In genomic region chr9:129350143-129350935, GRCh38 we compare ENCODE assay signal across 33 cellular contexts.
A peak's percentile ranks its signal among the peaks of the same experiment; 100 is the strongest.
DNase-seq lines count a peak whose midpoint lies in the region; ATAC-seq and TF ChIP-seq lines count a peak whose summit lies in the region.
"Had no signal": no experiment of that assay in that cellular context is flagged by ENCODE, and none has a peak within 500 bp of the region (broad histone marks: within the 10 kb centered on the region; RNA-seq: fewer than 3 reads in every experiment).

No MANE protein-coding gene starts in this region.

- in situ Hi-C loops in transverse colon (cut with MboI; ENCODE audit: low pct_ligation_motif_present in 1 of 4, low pct_unique_long_range_greater_than_20kb in 1 of 4, low sequenced_read_pairs in 3 of 4): no loop called here

- no peak overlapping the region for H3K27ac Mint-ChIP-seq in T-helper 17 cell
- H3K27ac Mint-ChIP-seq: activated CD8-positive, alpha-beta T cell treated with anti-CD3 and anti-CD28 coated beads for 36 hours; activated naive CD8-positive, alpha-beta T cell treated with anti-CD3 and anti-CD28 coated beads, Interleukin-2, amount 10 ng/mL, durations not matched to agents 7 days and 5 days; CD4-positive, alpha-beta T cell; HFFc6 had no signal

- CTCF ChIA-PET in HEK293 (lab: Yijun Ruan, JAX): interaction anchor here (0.5 to 0.6 kb wide), 2 partner anchors 51 to 73 kb away, joined by 3 read pairs; no protein-coding TSS in a partner anchor

- H3K27me3 ChIP-seq in transverse colon (peaks cover 20% of the 10 kb centered on the region), body of pancreas (peaks cover 0 to 7% of the 10 kb centered on the region in 2 donors)
- H3K27me3 ChIP-seq: brain microvascular endothelial cell, colonic mucosa had no signal

- H3K9me3 ChIP-seq in HEK293 (ENCODE audit: control insufficient read depth, insufficient read depth, low read depth, low read length) (no peaks in the 10 kb centered on the region), mesodermal cell (ENCODE audit: control insufficient read depth, low read length) (peaks cover 4% of the 10 kb centered on the region), transverse colon (no peaks in the 10 kb centered on the region), T-helper 17 cell (ENCODE audit: control insufficient read depth, low read length, poor library complexity, severe bottlenecking) (no peaks in the 10 kb centered on the region), body of pancreas (peaks cover 0 to 3% (median 0%) of the 10 kb centered on the region in 3 donors)
- H3K9me3 ChIP-seq: colonic mucosa had no signal

- no peak for DNase-seq in transverse colon
- no peak for DNase-seq in amygdala (lab: John Stamatoyannopoulos, UW)
- DNase-seq in T-helper 17 cell: no peak
- DNase-seq in body of pancreas: no peak
- DNase-seq: activated CD4-positive, CD25-positive, alpha-beta regulatory T cell treated with anti-CD3 and anti-CD28 coated beads, Interleukin-2, amount 50 U/mL, for 72 hours; activated CD8-positive, alpha-beta T cell treated with anti-CD3 and anti-CD28 coated beads for 36 hours; activated effector memory CD4-positive, alpha-beta T cell treated with Interleukin-2 at 50 U/mL for 16 hours; activated naive CD8-positive, alpha-beta T cell treated with anti-CD3 and anti-CD28 coated beads, Interleukin-2, amount 10 ng/mL, durations not matched to agents 7 days and 5 days; brain microvascular endothelial cell; CD4-positive, alpha-beta T cell; DMS 273 treated with DMSO at 0.1 percent for 48 hours; HFFc6; KG1; kidney glomerular epithelial cell; mammary epithelial cell; MM.1S; naive B cell; NCI-H1417 treated with DMSO at 0.1 percent for 48 hours; NCI-H2107; NCI-H446; SHP77 treated with DMSO at 0.1 percent for 48 hours; stimulated activated CD4-positive, alpha-beta T cell treated with anti-CD3 and anti-CD28 coated beads, Interleukin-12 subunit alpha, Interleukin-12 subunit beta, amount 100 ng/mL, for 4 hours; stimulated activated CD4-positive, alpha-beta T cell treated with anti-CD3 and anti-CD28 coated beads, Interleukin-4, amount 100 ng/mL, for 4 hours; stimulated activated naive CD4-positive, alpha-beta T cell; T-helper 1 cell had no signal

- TF ChIP-seq POLR2A in transverse colon (IDR thresholded peaks at IDR 0.05) (no peak), body of pancreas (IDR thresholded peaks at IDR 0.05) (no peak)

- no peak for TF ChIP-seq CTCF in HEK293 (tag by site-specific recombination; IDR thresholded peaks at IDR 0.05)
- no peak for TF ChIP-seq CTCF in transverse colon (IDR thresholded peaks at IDR 0.05)
- TF ChIP-seq CTCF in body of pancreas (IDR thresholded peaks at IDR 0.05): no peak

- H3K4me3 Mint-ChIP-seq in T-helper 17 cell: no peak overlapping the region
- H3K4me3 Mint-ChIP-seq: activated CD8-positive, alpha-beta T cell treated with anti-CD3 and anti-CD28 coated beads for 36 hours; activated naive CD8-positive, alpha-beta T cell treated with anti-CD3 and anti-CD28 coated beads, Interleukin-2, amount 10 ng/mL, durations not matched to agents 7 days and 5 days; CD4-positive, alpha-beta T cell; HFFc6 had no signal

- TF ChIP-seq EP300 in transverse colon (IDR thresholded peaks at IDR 0.05; ENCODE audit: low read depth): no peak

- H3K4me1 ChIP-seq in HEK293 (ENCODE audit: control insufficient read depth, insufficient read depth, low read length): no peaks in the 10 kb centered on the region
- H3K4me1 ChIP-seq in mesodermal cell (ENCODE audit: control insufficient read depth, insufficient read depth, low read length, poor library complexity, severe bottlenecking): peaks cover 34% of the 10 kb centered on the region
- H3K4me1 ChIP-seq in transverse colon: peaks cover 8 to 27% (median 18%) of the 10 kb centered on the region in 4 donors
- H3K4me1 ChIP-seq in body of pancreas: peaks cover 11% of the 10 kb centered on the region
- H3K4me1 ChIP-seq: colonic mucosa, parathyroid adenoma had no signal

- peaks cover 9% of the 10 kb centered on the region for H3K27me3 Mint-ChIP-seq in T-helper 17 cell
- H3K27me3 Mint-ChIP-seq: activated CD8-positive, alpha-beta T cell treated with anti-CD3 and anti-CD28 coated beads for 36 hours; CD4-positive, alpha-beta T cell had no signal

- intact Hi-C loops in transverse colon (cut with DNase I; ENCODE audit: low total_unique reads): no loop called here
- intact Hi-C loops in body of pancreas (cut with DNase I): no loop called here

- 84 to 86% methylated on average over 8 to 9 of the region's 25 CpGs for WGBS in mesodermal cell (ENCODE audit: insufficient coverage in 2 of 2), 2 experiments
- 70 to 81% methylated on average over 8 to 24 of the region's 25 CpGs for WGBS in transverse colon (ENCODE audit: low coverage in 1 of 2), 2 donors
- WGBS in body of pancreas, 2 donors: 81 to 84% methylated on average over 19 to 25 of the region's 25 CpGs

- POLR2A ChIA-PET in HEK293 (lab: Yijun Ruan, JAX): no interaction called here

- peaks cover 2% of the 10 kb centered on the region for H3K36me3 Mint-ChIP-seq in T-helper 17 cell (ENCODE audit: low read depth)
- H3K36me3 Mint-ChIP-seq: activated naive CD8-positive, alpha-beta T cell treated with anti-CD3 and anti-CD28 coated beads, Interleukin-2, amount 10 ng/mL, durations not matched to agents 7 days and 5 days; naive B cell had no signal

- no peak for ATAC-seq in T-helper 17 cell
- ATAC-seq in GM21381 (IDR thresholded peaks at IDR 0.05; ENCODE audit: unreplicated experiment): no peak
- ATAC-seq in body of pancreas: no peak
- ATAC-seq: activated CD8-positive, alpha-beta T cell treated with anti-CD3 and anti-CD28 coated beads for 36 hours; right cardiac atrium had no signal

- H3K4me3 ChIP-seq in HEK293 (ENCODE audit: low read depth, low read length) (no peak overlapping the region), mesodermal cell (ENCODE audit: extremely low read depth, insufficient read depth, low read length, poor library complexity, severe bottlenecking) (no peak overlapping the region), transverse colon (no peak overlapping the region), body of pancreas (no peak overlapping the region)
- H3K4me3 ChIP-seq: colonic mucosa, thoracic aorta had no signal

- H3K36me3 ChIP-seq in HEK293 (ENCODE audit: control insufficient read depth in 2 of 2, insufficient read depth in 1 of 2, low read length in 2 of 2) (no peaks in the 10 kb centered on the region), mesodermal cell (ENCODE audit: control insufficient read depth, insufficient read depth, low read length) (no peaks in the 10 kb centered on the region), transverse colon (no peaks in the 10 kb centered on the region), body of pancreas (replicated peaks in 1 of 2; ENCODE audit: insufficient read depth in 1 of 2, low read depth in 2 of 2) (no peaks in the 10 kb centered on the region)
- H3K36me3 ChIP-seq: brain microvascular endothelial cell, colonic mucosa, thoracic aorta had no signal

- peaks cover 8% of the 10 kb centered on the region for H3K4me1 Mint-ChIP-seq in T-helper 17 cell

- H3K27ac ChIP-seq in HEK293 (ENCODE audit: extremely low read depth, low read depth, low read length) (no peak overlapping the region), cingulate gyrus (ENCODE audit: low read depth, low read length) (peak overlapping the region; percentile 29), mesodermal cell (ENCODE audit: low read depth, low read length, severe bottlenecking) (peak overlapping the region; percentile 57), transverse colon (peak overlapping the region; percentile 70 to 78 (median 74)), body of pancreas (no peak overlapping the region)
- H3K27ac ChIP-seq: brain microvascular endothelial cell, colonic mucosa, parathyroid adenoma, thoracic aorta had no signal

TF ChIP-seq in HEK293, 187 proteins besides CTCF, POLR2A, EP300 and RAD21:
- TF ChIP-seq ZBTB10 (tag by site-specific recombination; IDR thresholded peaks at IDR 0.05): no peak
- peak; percentile 36 for TF ChIP-seq GLIS2 (tag by site-specific recombination; IDR thresholded peaks at IDR 0.05)

Comparison
In these comparisons a context has a peak if more than half of its experiments do, and no peak if none do; other contexts are left out.
1. H3K27ac ChIP-seq: peak in cingulate gyrus (single experiment), mesodermal cell (single experiment) and transverse colon (4 of 4); none in HEK293 (single experiment) and body of pancreas (0 of 4).